Comparison of ENCODE assay signal across 8 cellular contexts in the genomic region with DNA sequence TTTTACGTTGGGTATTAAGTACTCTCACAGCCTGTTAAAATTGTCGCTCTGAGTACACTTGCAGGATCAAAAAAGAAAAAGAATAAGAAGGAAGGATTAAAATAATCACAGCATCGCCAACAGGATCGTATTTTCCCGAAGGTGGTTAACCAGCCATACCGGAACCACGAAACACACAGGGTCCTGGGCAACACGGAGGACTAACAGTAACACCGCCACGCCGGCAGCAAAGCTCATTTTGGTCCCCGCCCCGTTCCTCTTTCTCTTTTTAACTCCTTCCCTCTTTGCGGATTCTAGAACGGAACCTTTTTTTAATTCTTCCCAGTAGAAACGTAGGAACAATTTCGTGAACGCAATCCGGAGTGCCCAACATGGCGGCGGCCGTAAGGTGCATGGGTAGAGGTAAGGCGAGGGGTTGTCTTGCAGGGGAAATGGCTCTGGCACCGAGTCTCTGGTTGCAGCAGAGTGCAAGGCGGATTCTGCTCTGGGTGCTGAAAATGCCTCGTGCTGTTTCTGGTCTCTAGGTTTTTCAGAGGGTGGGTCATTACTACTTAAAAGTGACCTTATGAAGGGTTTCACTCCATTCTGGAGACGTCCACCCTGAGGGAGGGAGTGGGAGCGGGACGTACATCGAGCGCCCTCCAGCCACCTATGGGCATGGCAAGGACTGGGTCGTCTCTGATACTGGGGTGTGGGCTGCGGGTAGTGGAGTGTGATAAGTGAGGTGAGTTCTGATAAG. TPM values are rescaled to one million over a fixed set of nuclear protein-coding genes. Genes with fewer than 3 reads are reported as not detected.
DNase-seq lines count a peak whose midpoint lies in the region; ATAC-seq lines count a peak whose summit lies in the region.

Gene MRPL1, plus strand, starts transcription at position 353 of the 739 bp plus-strand sequence. Its CDS starts 19 bp downstream, at position 372.

- no peaks in the 10 kb centered on the region for H3K27me3 ChIP-seq in BLaER1

- peak within 1 kb of the TSS; percentile 95 for H3K9ac ChIP-seq in BLaER1

- H3K4me3 ChIP-seq in BLaER1: peak within 1 kb of the TSS; percentile 78

- H3K4me2 ChIP-seq in BLaER1: peak within 1 kb of the TSS; percentile 89

- no peaks in the 10 kb centered on the region; the same call in 1 of the 2 replicates for H4K20me1 ChIP-seq in BLaER1

- peaks cover 38% of the 10 kb centered on the region for H3K4me1 ChIP-seq in BLaER1

- no peaks in the 10 kb centered on the region for H3K9me3 ChIP-seq in BLaER1

- DNase-seq in NCI-H748 (lab: John Stamatoyannopoulos, UW; ENCODE audit: unreplicated experiment) (peak; percentile 95), dedifferentiated amniotic fluid mesenchymal stem cell (ENCODE audit: extremely low spot score) (peak; percentile 97), left lobe of liver (ENCODE audit: low spot score) (peak; percentile 90)
- peak; percentile 87 for DNase-seq in activated CD4-positive, alpha-beta T cell treated with anti-CD3 and anti-CD28 coated beads, Interleukin-2, amount 50 U/mL, for 1 hour
- peak; percentile 86 for DNase-seq in stimulated activated CD4-positive, alpha-beta T cell treated with anti-CD3 and anti-CD28 coated beads, Interleukin-2, amount 100 ng/mL, for 4 hours (ENCODE audit: low read depth)

- ATAC-seq in GM19351 (IDR thresholded peaks at IDR 0.05; ENCODE audit: unreplicated experiment) (peak; percentile 77), HG03521 (IDR thresholded peaks at IDR 0.05; ENCODE audit: unreplicated experiment) (peak; percentile 77), left lobe of liver (peak; percentile 97)

- H3K36me3 ChIP-seq in BLaER1: peaks cover 19% of the 10 kb centered on the region

- H3K27ac ChIP-seq in BLaER1: peak within 1 kb of the TSS; percentile 97

RNA-seq across cellular contexts. Expression of gene MRPL1, which starts in this region (rescaled TPM):
- 13.8 TPM for total RNA-seq in left lobe of liver

Comparison
In these comparisons a context has a peak if more than half of its experiments do, and no peak if none do; other contexts are left out.
1. Peak in every context shown above with its lines: DNase-seq, ATAC-seq, H3K4me3 ChIP-seq and H3K27ac ChIP-seq.